Comparison of ENCODE assay signal across 8 cellular contexts in genomic region chr22:37676691-37677627, GRCh38. TPM values are rescaled to one million over a fixed set of nuclear protein-coding genes. Genes with fewer than 3 reads are reported as not detected.
DNase-seq lines count a peak whose midpoint lies in the region; ATAC-seq and TF ChIP-seq lines count a peak whose summit lies in the region.

No MANE protein-coding gene starts in this region.

- H3K27ac ChIP-seq in mammary epithelial cell (ENCODE audit: insufficient read depth, low read depth, low read length) = peak overlapping the region; percentile 78

- H3K36me3 ChIP-seq in mammary epithelial cell (ENCODE audit: insufficient read depth, low read length) = peaks cover 12% of the 10 kb centered on the region
- H3K36me3 ChIP-seq in kidney epithelial cell (ENCODE audit: control insufficient read depth, insufficient read depth, low read length) = peaks cover 2% of the 10 kb centered on the region

- intact Hi-C loops in mammary epithelial cell (cut with micrococcal nuclease) = loop anchor here (5.0 kb wide), 1 partner anchor 75 kb away; no protein-coding TSS in a partner anchor

- no peaks in the 10 kb centered on the region for H3K36me3 Mint-ChIP-seq in WTC11

- peak; percentile 39 for ATAC-seq in HG02571 (IDR thresholded peaks at IDR 0.05; ENCODE audit: unreplicated experiment)
- peak; percentile 74 for ATAC-seq in WTC11
- ATAC-seq in GM21526 (IDR thresholded peaks at IDR 0.05; ENCODE audit: low FRiP score, unreplicated experiment) = no peak

- H3K27me3 ChIP-seq in mammary epithelial cell (ENCODE audit: insufficient read depth, low read length) = no peaks in the 10 kb centered on the region
- H3K27me3 ChIP-seq in kidney epithelial cell (ENCODE audit: control insufficient read depth, insufficient read depth, low read length) = no peaks in the 10 kb centered on the region

- peaks cover 13% of the 10 kb centered on the region for H3K4me1 Mint-ChIP-seq in WTC11

- peak overlapping the region; percentile 67 to 76 (median 72) for H3K4me3 ChIP-seq in mammary epithelial cell (replicated peaks in 1 of 3; ENCODE audit: insufficient read depth in 1 of 3, low read depth in 2 of 3, low read length in 3 of 3)
- peak overlapping the region; percentile 50 for H3K4me3 ChIP-seq in kidney epithelial cell (ENCODE audit: low read depth, low read length)

- H3K4me3 Mint-ChIP-seq in WTC11 = peak overlapping the region; percentile 72

- WGBS in mammary epithelial cell (ENCODE audit: low coverage, missing lambda C conversion rate) = 5% methylated on average over 16 of the region's 46 CpGs

- no peak for TF ChIP-seq CTCF in WTC11 (IDR thresholded peaks at IDR 0.05)
- no peak for TF ChIP-seq CTCF in mammary epithelial cell (conservative IDR thresholded peaks at IDR 0.05 in 1 of 2, IDR thresholded peaks at IDR 0.05 in 1 of 2; ENCODE audit: extremely low read depth in 1 of 2, insufficient read depth in 1 of 2, low read depth in 1 of 2, low read length in 2 of 2)
- no peak for TF ChIP-seq CTCF in kidney epithelial cell (IDR thresholded peaks at IDR 0.05; ENCODE audit: insufficient read depth, low read length, poor library complexity, severe bottlenecking)

- dilution Hi-C loops in mammary epithelial cell (cut with HindIII; ENCODE audit: low sequenced_read_pairs) = no loop called here

- no peak overlapping the region for H2AFZ ChIP-seq in mammary epithelial cell (ENCODE audit: low read depth, low read length)

- DNase-seq in GM03348 (ENCODE audit: low spot score) (peak; percentile 91), NCI-H2029 treated with DMSO at 0.1 percent for 48 hours (lab: John Stamatoyannopoulos, UW) (peak; percentile 21), WTC11 (ENCODE audit: low spot score) (peak; percentile 86), mammary epithelial cell (peak; percentile 96), kidney epithelial cell (ENCODE audit: low read depth) (peak; percentile 77)
- peak; percentile 88 to 90 for DNase-seq in stimulated activated CD4-positive, alpha-beta T cell treated with anti-CD3 and anti-CD28 coated beads, Interleukin-15, amount 100 ng/mL, for 1 hour (ENCODE audit: low read depth in 1 of 2, low spot score in 1 of 2)

- H3K27ac Mint-ChIP-seq in WTC11 = peak overlapping the region; percentile 84

- H4K20me1 ChIP-seq in mammary epithelial cell (ENCODE audit: insufficient read depth, low read length) = peaks cover 4% of the 10 kb centered on the region

- H3K27me3 Mint-ChIP-seq in WTC11 (ENCODE audit: low read depth) = peaks cover 18% of the 10 kb centered on the region

- H3K79me2 ChIP-seq in mammary epithelial cell (ENCODE audit: insufficient read depth, low read length) = peaks cover 30% of the 10 kb centered on the region

- CTCF ChIA-PET in WTC11 (lab: Charles Lee) = interaction anchor here (0.5 to 6.8 kb wide), 9 partner anchors 9 to 141 kb away, joined by 3 to 51 read pairs (median 3); partner anchors contain the start of genes GGA1 and PDXP
- CTCF ChIA-PET in mammary epithelial cell (lab: Charles Lee; ENCODE audit: low non-redundant PET) = interaction anchor here (0.7 to 0.9 kb wide), 2 partner anchors 16 to 58 kb away, joined by 4 to 5 read pairs; no protein-coding TSS in a partner anchor

- peak overlapping the region; percentile 90 for H3K4me2 ChIP-seq in mammary epithelial cell (ENCODE audit: insufficient read depth, low read depth, low read length)

- in situ Hi-C loops in mammary epithelial cell (cut with MboI; ENCODE audit: low sequenced_read_pairs in 2 of 2) = no loop called here

- peaks cover 33% of the 10 kb centered on the region for H3K4me1 ChIP-seq in mammary epithelial cell (ENCODE audit: insufficient read depth, low read length)

- H3K9me3 Mint-ChIP-seq in WTC11 = no peaks in the 10 kb centered on the region

- H3K9me3 ChIP-seq in mammary epithelial cell (replicated peaks; ENCODE audit: insufficient read depth, low read length) = no peaks in the 10 kb centered on the region

- POLR2A ChIA-PET in WTC11 (lab: Charles Lee) = interaction anchor here (1.0 to 1.5 kb wide), 4 partner anchors 9 to 69 kb away, joined by 3 to 5 read pairs (median 4); partner anchors contain the start of genes GGA1 and PDXP

- BruUV-seq in mammary epithelial cell (replicated peaks; lab: Mats Ljungman, UMichigan) = TSS peak; percentile 95

- H3K9ac ChIP-seq in mammary epithelial cell (ENCODE audit: insufficient read depth, low read length) = peak overlapping the region; percentile 86

TF ChIP-seq in WTC11, 78 proteins besides CTCF, POLR2A, EP300 and RAD21 (continues in another document):
- TF ChIP-seq, protein P1, sequence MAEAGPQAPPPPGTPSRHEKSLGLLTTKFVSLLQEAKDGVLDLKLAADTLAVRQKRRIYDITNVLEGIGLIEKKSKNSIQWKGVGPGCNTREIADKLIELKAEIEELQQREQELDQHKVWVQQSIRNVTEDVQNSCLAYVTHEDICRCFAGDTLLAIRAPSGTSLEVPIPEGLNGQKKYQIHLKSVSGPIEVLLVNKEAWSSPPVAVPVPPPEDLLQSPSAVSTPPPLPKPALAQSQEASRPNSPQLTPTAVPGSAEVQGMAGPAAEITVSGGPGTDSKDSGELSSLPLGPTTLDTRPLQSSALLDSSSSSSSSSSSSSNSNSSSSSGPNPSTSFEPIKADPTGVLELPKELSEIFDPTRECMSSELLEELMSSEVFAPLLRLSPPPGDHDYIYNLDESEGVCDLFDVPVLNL (CRISPR knock-in tag; IDR thresholded peaks at IDR 0.05; ENCODE audit: borderline replicate concordance, low read depth) = no peak
- TF ChIP-seq NR2C2 (CRISPR knock-in tag; IDR thresholded peaks at IDR 0.05) (no peak), ZNF396 (CRISPR knock-in tag; IDR thresholded peaks at IDR 0.05; ENCODE audit: borderline replicate concordance) (no peak), TEAD4 (CRISPR knock-in tag; IDR thresholded peaks at IDR 0.05) (no peak), PRRX2 (CRISPR knock-in tag; IDR thresholded peaks at IDR 0.05) (no peak), AFF4 (CRISPR knock-in tag; IDR thresholded peaks at IDR 0.05; ENCODE audit: borderline replicate concordance) (no peak)

RNA-seq across cellular contexts. Expression of gene LGALS1, which starts 1.5 kb away (rescaled TPM):
- 17.3 to 23.5 TPM (median 19.2 TPM) in 3 replicates for total RNA-seq in WTC11 (2021)
- total RNA-seq in mammary epithelial cell = 1,000 to 10,000 TPM; 2,888 to 3,171 TPM
- 6,743 TPM for polyA plus RNA-seq in mammary epithelial cell
- polyA minus RNA-seq in mammary epithelial cell = 4,799 TPM
- total RNA-seq in kidney epithelial cell = 500 and 806 TPM in 2 replicates

RNA-seq across cellular contexts. Expression of gene NOL12, which starts 9.2 kb away (rescaled TPM):
- 20.3 to 24.9 TPM (median 22.0 TPM) in 3 replicates for total RNA-seq in WTC11 (2021)
- 10 to 100 TPM in 1 of 2 donors, 1 to 10 TPM in 1; 8.0 to 32.4 TPM for total RNA-seq in mammary epithelial cell
- 21.2 TPM for polyA plus RNA-seq in mammary epithelial cell
- 11.9 TPM for polyA minus RNA-seq in mammary epithelial cell
- total RNA-seq in kidney epithelial cell = 46.2 and 59.0 TPM in 2 replicates

RNA-seq across cellular contexts. Expression of gene PDXP, which starts 18.4 kb away (rescaled TPM):
- 36.1 to 42.5 TPM (median 42.3 TPM) in 3 replicates for total RNA-seq in WTC11 (2021)
- 1 to 10 TPM; 5.8 to 6.9 TPM for total RNA-seq in mammary epithelial cell
- polyA plus RNA-seq in mammary epithelial cell = 19.4 TPM
- 10.4 TPM for polyA minus RNA-seq in mammary epithelial cell
- 13.3 and 14.3 TPM in 2 replicates for total RNA-seq in kidney epithelial cell

RNA-seq across cellular contexts. Expression of gene TRIOBP, which starts 19.9 kb away (rescaled TPM):
- 54.0 to 58.9 TPM (median 56.8 TPM) in 3 replicates for total RNA-seq in WTC11 (2021)
- total RNA-seq in mammary epithelial cell = 100 to 1,000 TPM; 117 to 138 TPM
- polyA plus RNA-seq in mammary epithelial cell = 34.2 TPM
- 75.7 TPM for polyA minus RNA-seq in mammary epithelial cell
- 62.8 and 68.9 TPM in 2 replicates for total RNA-seq in kidney epithelial cell

RNA-seq across cellular contexts. Expression of gene SH3BP1, which starts 37.5 kb away (rescaled TPM):
- total RNA-seq in WTC11 (2021) (35.4 to 39.4 TPM (median 36.6 TPM) in 3 replicates), mammary epithelial cell (10 to 100 TPM; 28.2 to 65.9 TPM), kidney epithelial cell (5.0 and 10.4 TPM in 2 replicates)
- polyA plus RNA-seq in mammary epithelial cell = 43.7 TPM
- polyA minus RNA-seq in mammary epithelial cell = 77.9 TPM

Comparison
In these comparisons a context has a peak if more than half of its experiments do, and no peak if none do; other contexts are left out.
1. DNase-seq: peak in every context shown above with its lines; median percentile 96 in mammary epithelial cell; 91 in GM03348; 89 in stimulated activated CD4-positive, alpha-beta T cell treated with anti-CD3 and anti-CD28 coated beads, Interleukin-15, amount 100 ng/mL, for 1 hour; 86 in WTC11; 77 in kidney epithelial cell; 21 in NCI-H2029 treated with DMSO at 0.1 percent for 48 hours.
2. RNA of gene LGALS1, which starts 1.5 kb away (total RNA-seq): 2,888 to 3,171 TPM in mammary epithelial cell and 500 to 806 TPM in kidney epithelial cell; 17.3 to 23.5 TPM in WTC11; every median in the first group is over 10 times any median in the second.